ENCODE assay signal across 20 cellular contexts in genomic region chr5:124477577-124477976, GRCh38.
A peak's percentile ranks its signal among the peaks of the same experiment; 100 is the strongest.
DNase-seq lines count a peak whose midpoint lies in the region; ATAC-seq and TF ChIP-seq lines count a peak whose summit lies in the region.
"Had no signal": no experiment of that assay in that cellular context is flagged by ENCODE, and none has a peak within 500 bp of the region (broad histone marks: within the 10 kb centered on the region; RNA-seq: fewer than 3 reads in every experiment).

No MANE protein-coding gene starts in this region.

- POLR2A ChIA-PET in WTC11 (lab: Charles Lee) = interaction anchor here (0.9 kb wide), 1 partner anchor 8 kb away, joined by 4 read pairs; no protein-coding TSS in a partner anchor

- H3K27me3 Mint-ChIP-seq in WTC11 (ENCODE audit: low read depth) = no peaks in the 10 kb centered on the region
- H3K27me3 Mint-ChIP-seq: activated CD4-positive, alpha-beta T cell treated with anti-CD3 and anti-CD28 coated beads, Interleukin-2, amount 10 ng/mL, durations not matched to agents 24 days and 14 days had no signal

- H4K20me1 ChIP-seq in DND-41 (ENCODE audit: insufficient read depth, low read length) (no peaks in the 10 kb centered on the region), hepatocyte (ENCODE audit: insufficient read depth, poor library complexity, severe bottlenecking) (no peaks in the 10 kb centered on the region)

- WGBS in hepatocyte (ENCODE audit: low lambda C conversion rate, missing lambda C conversion rate) = 77% methylated on average over 2 of the region's 2 CpGs
- 59 to 72% (median 63%) methylated on average over 2 of the region's 2 CpGs for WGBS in heart left ventricle, 4 donors

- CTCF ChIA-PET in WTC11 (lab: Charles Lee) = no interaction called here

- H3K27me3 ChIP-seq in DND-41 (ENCODE audit: insufficient read depth, low read length, poor library complexity) = no peaks in the 10 kb centered on the region
- no peaks in the 10 kb centered on the region for H3K27me3 ChIP-seq in hepatocyte
- no peaks in the 10 kb centered on the region for H3K27me3 ChIP-seq in parathyroid adenoma (ENCODE audit: control insufficient read depth, insufficient read depth, low read length)
- no peaks in the 10 kb centered on the region for H3K27me3 ChIP-seq in heart left ventricle
- H3K27me3 ChIP-seq: breast epithelium, left lung, MG63, right atrium auricular region had no signal

- no peak for TF ChIP-seq CTCF in DND-41 (IDR thresholded peaks at IDR 0.05; ENCODE audit: borderline replicate concordance, extremely low read depth, low read length, poor library complexity, severe bottlenecking)
- TF ChIP-seq CTCF in WTC11 (IDR thresholded peaks at IDR 0.05) = no peak
- TF ChIP-seq CTCF in hepatocyte (IDR thresholded peaks at IDR 0.05; ENCODE audit: poor library complexity) = no peak
- no peak for TF ChIP-seq CTCF in parathyroid adenoma (IDR thresholded peaks at IDR 0.05)
- TF ChIP-seq CTCF in heart left ventricle (IDR thresholded peaks at IDR 0.05) = no peak

- peaks cover 3% of the 10 kb centered on the region; the same call in 1 of the 2 replicates for H3K36me3 Mint-ChIP-seq in WTC11

- H3K4me2 ChIP-seq in DND-41 (ENCODE audit: insufficient read depth, low read length) (no peak overlapping the region), hepatocyte (no peak overlapping the region), parathyroid adenoma (ENCODE audit: low read length) (no peak overlapping the region)

- no peak for DNase-seq in DND-41
- DNase-seq in WTC11 (ENCODE audit: low spot score) = no peak
- no peak for DNase-seq in hepatocyte (ENCODE audit: low spot score)
- no peak for DNase-seq in NCI-H82 treated with DMSO at 0.1 percent for 48 hours (lab: John Stamatoyannopoulos, UW; ENCODE audit: unreplicated experiment)
- no peak for DNase-seq in heart left ventricle
- no peak for DNase-seq in Kasumi-1 (lab: John Stamatoyannopoulos, UW)
- DNase-seq: activated CD4-positive, alpha-beta T cell treated with anti-CD3 and anti-CD28 coated beads, Interleukin-2, amount 10 ng/mL, durations not matched to agents 24 days and 14 days; foreskin fibroblast; left lung; MG63; NCI-H1436; NCI-H2171 treated with DMSO at 0.1 percent for 48 hours; NCI-H526; Right ventricle myocardium superior; stimulated activated CD8-positive, alpha-beta memory T cell treated with anti-CD3 and anti-CD28 coated beads, Interleukin-4, amount 100 ng/mL, for 48 hours had no signal

- H3K4me1 ChIP-seq in DND-41 (ENCODE audit: insufficient read depth, low read length) (peaks cover 16% of the 10 kb centered on the region), hepatocyte (ENCODE audit: insufficient read depth) (peaks cover 7% of the 10 kb centered on the region), parathyroid adenoma (no peaks in the 10 kb centered on the region), heart left ventricle (peaks cover 0 to 26% (median 0%) of the 10 kb centered on the region in 12 donors)
- H3K4me1 ChIP-seq: breast epithelium, left lung, right atrium auricular region had no signal

- H3K4me3 Mint-ChIP-seq in WTC11 = no peak overlapping the region
- H3K4me3 Mint-ChIP-seq: activated CD4-positive, alpha-beta T cell treated with anti-CD3 and anti-CD28 coated beads, Interleukin-2, amount 10 ng/mL, durations not matched to agents 24 days and 14 days; IgD-negative memory B cell had no signal

- H3K36me3 ChIP-seq in DND-41 (ENCODE audit: insufficient read depth, low read length) = no peaks in the 10 kb centered on the region
- no peaks in the 10 kb centered on the region for H3K36me3 ChIP-seq in hepatocyte (replicated peaks; ENCODE audit: insufficient read depth, low read depth)
- no peaks in the 10 kb centered on the region for H3K36me3 ChIP-seq in parathyroid adenoma (ENCODE audit: control insufficient read depth, insufficient read depth, low read length)
- H3K36me3 ChIP-seq in heart left ventricle = no peaks in the 10 kb centered on the region
- H3K36me3 ChIP-seq: breast epithelium, left lung, MG63, right atrium auricular region had no signal

- H3K9ac ChIP-seq in DND-41 (ENCODE audit: low read depth, low read length) (no peak overlapping the region), parathyroid adenoma (no peak overlapping the region)

- H3K27ac ChIP-seq in DND-41 (ENCODE audit: low read length) = peak overlapping the region; percentile 48; the same call in 1 of the 2 replicates
- H3K27ac ChIP-seq in hepatocyte = peak overlapping the region; percentile 44
- H3K27ac ChIP-seq in parathyroid adenoma = no peak overlapping the region
- peak overlapping the region in 1 of 12 donors; percentile 45 for H3K27ac ChIP-seq in heart left ventricle
- H3K27ac ChIP-seq: breast epithelium, left lung, right atrium auricular region had no signal

- H3K79me2 ChIP-seq in DND-41 (ENCODE audit: insufficient read depth, low read length) (no peaks in the 10 kb centered on the region), hepatocyte (no peaks in the 10 kb centered on the region), parathyroid adenoma (no peaks in the 10 kb centered on the region)

- peaks cover 32% of the 10 kb centered on the region for H3K4me1 Mint-ChIP-seq in WTC11
- H3K4me1 Mint-ChIP-seq: activated CD4-positive, alpha-beta T cell treated with anti-CD3 and anti-CD28 coated beads, Interleukin-2, amount 10 ng/mL, durations not matched to agents 24 days and 14 days had no signal

- peaks cover 8% of the 10 kb centered on the region for H3K9me3 Mint-ChIP-seq in WTC11

- no peaks in the 10 kb centered on the region for H3K9me2 ChIP-seq in hepatocyte (replicated peaks; ENCODE audit: insufficient read depth)

- ATAC-seq in DND-41 (ENCODE audit: insufficient read depth, low read depth) (peak; percentile 50; the same call in 2 of the 3 replicates), WTC11 (no peak), GM19463 (IDR thresholded peaks at IDR 0.05; ENCODE audit: unreplicated experiment) (no peak), heart left ventricle (no peak)
- ATAC-seq: left lung had no signal

- H3K27ac Mint-ChIP-seq in WTC11 = peak overlapping the region; percentile 83
- H3K27ac Mint-ChIP-seq: activated CD4-positive, alpha-beta T cell treated with anti-CD3 and anti-CD28 coated beads, Interleukin-2, amount 10 ng/mL, durations not matched to agents 24 days and 14 days; IgD-negative memory B cell had no signal

- H3K9me3 ChIP-seq in DND-41 (ENCODE audit: insufficient read depth, low read length, severe bottlenecking) (no peaks in the 10 kb centered on the region), hepatocyte (ENCODE audit: low read depth) (no peaks in the 10 kb centered on the region), parathyroid adenoma (ENCODE audit: control insufficient read depth, low read length) (no peaks in the 10 kb centered on the region), heart left ventricle (no peaks in the 10 kb centered on the region)
- H3K9me3 ChIP-seq: breast epithelium, left lung, MG63, right atrium auricular region had no signal

- H2AFZ ChIP-seq in DND-41 (ENCODE audit: low read depth, low read length) (no peak overlapping the region), hepatocyte (no peak overlapping the region), parathyroid adenoma (peak overlapping the region; percentile 1)

- intact Hi-C loops in heart left ventricle (cut with DNase I) = no loop called here

- H3K4me3 ChIP-seq in DND-41 (ENCODE audit: low read depth in 1 of 2, low read length in 2 of 2) (no peak overlapping the region), hepatocyte (no peak overlapping the region), parathyroid adenoma (ENCODE audit: low read depth, low read length) (no peak overlapping the region), heart left ventricle (no peak overlapping the region)
- H3K4me3 ChIP-seq: breast epithelium, left lung, MG63, right atrium auricular region had no signal

- TF ChIP-seq POLR2A in heart left ventricle (IDR thresholded peaks at IDR 0.05) = no peak

TF ChIP-seq in WTC11, 78 proteins besides CTCF, POLR2A, EP300 and RAD21:
- TF ChIP-seq AFF4 (CRISPR knock-in tag; IDR thresholded peaks at IDR 0.05; ENCODE audit: borderline replicate concordance) = no peak
- TF ChIP-seq FOXK1 (CRISPR knock-in tag; IDR thresholded peaks at IDR 0.05) = no peak
- no peak for TF ChIP-seq ZNF671 (CRISPR knock-in tag; IDR thresholded peaks at IDR 0.05)
- TF ChIP-seq MXD4 (CRISPR knock-in tag; IDR thresholded peaks at IDR 0.05; ENCODE audit: borderline replicate concordance) = no peak
- TF ChIP-seq ATF3 (CRISPR knock-in tag; conservative IDR thresholded peaks at IDR 0.05) = no peak
- no peak for TF ChIP-seq MYBL2 (CRISPR knock-in tag; IDR thresholded peaks at IDR 0.05)
- no peak for TF ChIP-seq ZNF232 (CRISPR knock-in tag; IDR thresholded peaks at IDR 0.05)
